In genomic region chr17:33551075-33551474, GRCh38 we compare ENCODE assay signal across 9 cellular contexts.
"Had no signal": no experiment of that assay in that cellular context is flagged by ENCODE, and none has a peak within 500 bp of the region (broad histone marks: within the 10 kb centered on the region; RNA-seq: fewer than 3 reads in every experiment).

No MANE protein-coding gene starts in this region.

- H3K4me2 ChIP-seq: GM23338, KMS-11 had no signal

- H3K9me3 ChIP-seq: HAP-1 had no signal

- FAIRE-seq: HTR-8/SVneo had no signal

- H3K4me3 ChIP-seq: GM23338, HAP-1 had no signal

- H3K27ac ChIP-seq: KMS-11 had no signal

- H3K9ac ChIP-seq: KMS-11 had no signal

- H3K4me1 ChIP-seq: HAP-1 had no signal

- DNase-seq: H7, HFFc6, Karpas-422, KBM-7 had no signal

- H3K36me3 ChIP-seq: HAP-1 had no signal

- ATAC-seq: GM23338, HCT116 had no signal
